18 cellular contexts compared by ENCODE assay signal in the genomic region with DNA sequence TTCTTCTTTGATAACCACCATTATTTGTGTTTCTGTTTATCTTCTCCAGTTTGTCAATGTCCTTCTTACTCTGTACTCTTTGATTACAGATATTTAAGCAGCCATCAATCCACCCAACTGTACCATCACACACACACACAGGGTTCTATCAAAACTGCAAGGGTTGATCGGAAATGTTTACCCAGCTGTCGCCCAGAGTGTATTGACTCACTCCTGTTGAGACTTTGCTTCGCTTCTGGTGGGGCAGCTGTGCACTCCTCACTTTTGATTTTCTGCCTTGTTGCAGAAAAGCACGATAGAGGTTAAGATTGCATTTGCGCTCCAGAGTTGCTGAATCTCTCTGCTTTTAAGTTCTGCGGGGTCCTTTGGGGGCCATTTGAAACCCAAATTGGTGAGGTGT.
DNase-seq lines count a peak whose midpoint lies in the region; ATAC-seq and TF ChIP-seq lines count a peak whose summit lies in the region.
"Had no signal": no experiment of that assay in that cellular context is flagged by ENCODE, and none has a peak within 500 bp of the region (broad histone marks: within the 10 kb centered on the region; RNA-seq: fewer than 3 reads in every experiment).

No MANE protein-coding gene starts in this region.

- peak; percentile 97 for DNase-seq in DMS53 (lab: John Stamatoyannopoulos, UW)
- peak; percentile 59 for DNase-seq in NCI-H1694 treated with DMSO at 0.1 percent for 48 hours (lab: John Stamatoyannopoulos, UW)
- DNase-seq in NCI-H510A (lab: John Stamatoyannopoulos, UW) = peak; percentile 58
- peak; percentile 36 for DNase-seq in glutamatergic neuron
- no peak for DNase-seq in T1000 (lab: John Stamatoyannopoulos, UW)
- no peak for DNase-seq in AG20443 (ENCODE audit: low spot score)
- DNase-seq: adrenal gland; CD8-positive, alpha-beta memory T cell; effector memory CD4-positive, alpha-beta T cell; H7; heart right ventricle; kidney; mesendoderm; substantia nigra had no signal

- peaks cover 16% of the 10 kb centered on the region for H3K9me3 Mint-ChIP-seq in glutamatergic neuron (ENCODE audit: unreplicated experiment)
- H3K9me3 Mint-ChIP-seq: CD8-positive, alpha-beta memory T cell; central memory CD8-positive, alpha-beta T cell had no signal

- H3K4me1 Mint-ChIP-seq in glutamatergic neuron (ENCODE audit: low read depth, unreplicated experiment) = peaks cover 62% of the 10 kb centered on the region

- peak overlapping the region; percentile 96 for H3K27ac Mint-ChIP-seq in glutamatergic neuron (ENCODE audit: unreplicated experiment)
- H3K27ac Mint-ChIP-seq: CD8-positive, alpha-beta memory T cell had no signal

- no peak for TF ChIP-seq CTCF in glutamatergic neuron (IDR thresholded peaks at IDR 0.05; ENCODE audit: partially characterized antibody, unreplicated experiment)

- H3K36me3 Mint-ChIP-seq in glutamatergic neuron (ENCODE audit: unreplicated experiment) = peaks cover 2% of the 10 kb centered on the region

- no peak for ATAC-seq in HG02884 (IDR thresholded peaks at IDR 0.05; ENCODE audit: unreplicated experiment)
- ATAC-seq in HG03342 (IDR thresholded peaks at IDR 0.05; ENCODE audit: unreplicated experiment) = no peak
- ATAC-seq: heart right ventricle had no signal

- H3K27me3 Mint-ChIP-seq in glutamatergic neuron (ENCODE audit: unreplicated experiment) = peaks cover 20% of the 10 kb centered on the region
- H3K27me3 Mint-ChIP-seq: CD8-positive, alpha-beta memory T cell; central memory CD8-positive, alpha-beta T cell had no signal

- peak overlapping the region; percentile 75 for H3K4me3 Mint-ChIP-seq in glutamatergic neuron (ENCODE audit: unreplicated experiment)
- H3K4me3 Mint-ChIP-seq: CD8-positive, alpha-beta memory T cell; central memory CD8-positive, alpha-beta T cell; neural progenitor cell had no signal

Comparison
In these comparisons a context has a peak if more than half of its experiments do, and no peak if none do; other contexts are left out.
1. DNase-seq: peak in DMS53 (single experiment), NCI-H1694 treated with DMSO at 0.1 percent for 48 hours (single experiment), NCI-H510A (single experiment) and glutamatergic neuron (single experiment); none in T1000 (single experiment) and AG20443 (single experiment).